In the genomic region with DNA sequence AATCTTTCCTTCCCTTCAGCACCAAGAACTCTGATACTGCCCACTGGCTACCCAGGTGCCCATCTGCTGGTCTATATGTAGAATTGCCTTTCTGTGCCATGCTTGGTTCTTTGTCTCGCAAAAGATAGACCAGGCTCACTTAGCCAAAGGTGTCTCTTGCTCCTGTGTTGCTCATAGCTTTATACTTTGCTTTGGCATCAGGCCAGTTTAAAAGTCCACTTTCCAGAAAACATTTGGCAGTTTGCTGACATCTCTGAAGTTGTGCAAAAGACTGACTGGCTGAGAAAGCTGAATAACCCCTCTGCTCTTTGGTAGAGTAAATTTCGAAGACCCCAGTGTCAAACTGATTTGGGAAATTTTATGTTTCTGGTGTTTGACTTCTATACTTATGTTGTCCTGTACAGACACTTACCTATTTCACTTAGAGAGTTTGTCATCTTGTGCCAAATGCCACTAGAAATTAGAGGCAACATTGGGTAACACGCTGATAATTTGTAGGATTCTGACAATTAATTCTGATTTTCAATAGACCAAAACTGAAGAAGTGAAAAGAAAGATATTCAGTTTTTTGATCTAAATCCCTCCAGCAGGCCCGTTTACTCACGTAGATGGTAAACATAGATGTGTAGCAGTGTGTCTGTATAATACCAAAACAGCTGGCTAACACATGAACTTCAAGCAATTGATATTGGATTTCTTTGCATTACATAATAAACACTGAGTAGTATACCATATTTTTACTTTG, we compare ENCODE assay signal across 18 cellular contexts.
A peak's percentile ranks its signal among the peaks of the same experiment; 100 is the strongest.
DNase-seq lines count a peak whose midpoint lies in the region; ATAC-seq, FAIRE-seq and TF ChIP-seq lines count a peak whose summit lies in the region.
"Had no signal": no experiment of that assay in that cellular context is flagged by ENCODE, and none has a peak within 500 bp of the region (broad histone marks: within the 10 kb centered on the region; RNA-seq: fewer than 3 reads in every experiment).

No MANE protein-coding gene starts in this region.

- 86 to 88% methylated on average over 5 of the region's 5 CpGs for WGBS in heart right ventricle, 2 donors

- H3K36me3 ChIP-seq in left ventricle myocardium inferior (no peaks in the 10 kb centered on the region), heart right ventricle (peaks cover 0 to 5% (median 0%) of the 10 kb centered on the region in 9 donors), brain microvascular endothelial cell (replicated peaks) (no peaks in the 10 kb centered on the region)
- H3K36me3 ChIP-seq: upper lobe of left lung had no signal

- ATAC-seq in heart right ventricle: no peak
- ATAC-seq in GM18511 (IDR thresholded peaks at IDR 0.05; ENCODE audit: unreplicated experiment): no peak
- ATAC-seq: activated CD8-positive, alpha-beta T cell treated with anti-CD3 and anti-CD28 coated beads, Interleukin-2, amount 10 ng/mL, durations not matched to agents 7 days and 5 days had no signal

- H3K27ac ChIP-seq in left ventricle myocardium inferior (replicated peaks): no peak overlapping the region
- no peak overlapping the region for H3K27ac ChIP-seq in heart right ventricle
- no peak overlapping the region for H3K27ac ChIP-seq in brain microvascular endothelial cell
- H3K27ac ChIP-seq: upper lobe of left lung had no signal

- H3K9me3 ChIP-seq in left ventricle myocardium inferior (replicated peaks) (no peaks in the 10 kb centered on the region), heart right ventricle (no peaks in the 10 kb centered on the region)
- H3K9me3 ChIP-seq: upper lobe of left lung had no signal

- FAIRE-seq in D721Med (lab: Jason Lieb, UNC): no peak
- FAIRE-seq: GM12892, H54 had no signal

- DNase-seq in left ventricle myocardium inferior: no peak
- no peak for DNase-seq in heart right ventricle
- peak; percentile 23 for DNase-seq in brain microvascular endothelial cell
- DNase-seq in kidney tubule cell (ENCODE audit: low spot score): peak; percentile 36
- DNase-seq in NCI-H2081 (lab: John Stamatoyannopoulos, UW): no peak
- DNase-seq in NK-92 (lab: John Stamatoyannopoulos, UW; ENCODE audit: unreplicated experiment): no peak
- no peak for DNase-seq in D721Med (ENCODE audit: insufficient read length, low spot score)
- DNase-seq: activated CD8-positive, alpha-beta T cell treated with anti-CD3 and anti-CD28 coated beads, Interleukin-2, amount 10 ng/mL, durations not matched to agents 7 days and 5 days; activated gamma-delta T cell treated with Interleukin-2 at 50 U/mL for 16 hours; DMS79 treated with DMSO at 0.1 percent for 48 hours; foreskin melanocyte; NCI-H1105 treated with DMSO at 0.1 percent for 48 hours; NCI-H526; SHP77; upper lobe of left lung had no signal

- H3K27me3 ChIP-seq in left ventricle myocardium inferior (ENCODE audit: low read depth) (no peaks in the 10 kb centered on the region), heart right ventricle (no peaks in the 10 kb centered on the region), brain microvascular endothelial cell (replicated peaks) (no peaks in the 10 kb centered on the region)
- H3K27me3 ChIP-seq: upper lobe of left lung had no signal

- H3K4me1 ChIP-seq in left ventricle myocardium inferior (peaks cover 43% of the 10 kb centered on the region), heart right ventricle (peaks cover 0 to 47% (median 28%) of the 10 kb centered on the region in 9 donors)
- H3K4me1 ChIP-seq: upper lobe of left lung had no signal

- TF ChIP-seq CTCF in left ventricle myocardium inferior (IDR thresholded peaks at IDR 0.05; ENCODE audit: borderline replicate concordance) (peak; percentile 24), heart right ventricle (IDR thresholded peaks at IDR 0.05) (peak in 3 of 9 donors; percentile 5 to 17 (median 11)), brain microvascular endothelial cell (IDR thresholded peaks at IDR 0.05; ENCODE audit: low read depth, low read length, missing control alignments) (peak; percentile 53), D721Med (IDR thresholded peaks at IDR 0.05; ENCODE audit: insufficient read depth, missing control alignments) (no peak)

- in situ Hi-C loops in brain microvascular endothelial cell (cut with HindIII; ENCODE audit: low pct_ligation_motif_present, low sequenced_read_pairs): loop anchor here (25.0 kb wide), 1 partner anchor 92 kb away; a partner anchor contains a TSS

- H3K4me3 ChIP-seq in left ventricle myocardium inferior (no peak overlapping the region), heart right ventricle (no peak overlapping the region), brain microvascular endothelial cell (ENCODE audit: low read depth, low read length) (no peak overlapping the region)
- H3K4me3 ChIP-seq: upper lobe of left lung had no signal

- intact Hi-C loops in left ventricle myocardium inferior (cut with micrococcal nuclease): loop anchor here (2.0 kb wide), 1 partner anchor 91 kb away; a partner anchor contains a TSS
- intact Hi-C loops in heart right ventricle (cut with DNase I): loop anchor here in 6 of 10 donors (2.0 to 10.0 kb wide), 4 partner anchors 91 to 285 kb away; a partner anchor contains a TSS

Comparison
In these comparisons a context has a peak if more than half of its experiments do, and no peak if none do; other contexts are left out.
1. DNase-seq: peak in brain microvascular endothelial cell (single experiment) and kidney tubule cell (single experiment); none in left ventricle myocardium inferior (single experiment), heart right ventricle (0 of 2), NCI-H2081 (0 of 2), NK-92 (single experiment) and D721Med (single experiment).